ENCODE assay signal across 26 cellular contexts in the genomic region with DNA sequence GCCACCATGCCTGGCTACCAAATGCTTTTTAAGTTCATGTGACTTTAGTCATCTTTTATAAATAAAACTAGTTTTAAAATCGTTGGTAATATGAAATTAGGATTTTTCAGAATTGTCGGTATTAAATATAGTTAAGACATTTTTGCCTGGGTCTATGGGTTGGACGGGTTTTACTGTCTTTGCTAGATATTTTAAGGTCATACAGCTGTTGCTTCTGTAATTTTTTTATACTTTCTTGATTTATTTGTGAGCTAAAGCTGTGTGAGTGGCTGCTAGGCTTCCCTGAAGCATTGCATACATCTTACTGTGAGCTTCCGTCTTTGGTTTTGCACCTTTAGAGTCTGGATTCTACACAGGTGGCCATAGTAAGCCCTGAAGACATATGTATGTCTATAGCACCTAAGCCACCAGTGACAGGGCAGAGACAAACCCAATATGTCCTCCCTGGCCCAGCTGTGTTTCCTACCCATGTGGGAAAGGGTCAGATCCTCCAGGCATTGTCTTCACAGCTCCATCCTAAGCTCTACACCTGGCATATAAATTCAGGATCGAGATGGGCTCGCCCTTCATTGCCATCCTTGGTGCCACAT. TPM values are rescaled to one million over a fixed set of nuclear protein-coding genes. Genes with fewer than 3 reads are reported as not detected.
A peak's percentile ranks its signal among the peaks of the same experiment; 100 is the strongest.
DNase-seq lines count a peak whose midpoint lies in the region; ATAC-seq, FAIRE-seq and TF ChIP-seq lines count a peak whose summit lies in the region.
"Had no signal": no experiment of that assay in that cellular context is flagged by ENCODE, and none has a peak within 500 bp of the region (broad histone marks: within the 10 kb centered on the region; RNA-seq: fewer than 3 reads in every experiment).

No MANE protein-coding gene starts in this region.

- H3K18ac ChIP-seq in H9 (ENCODE audit: insufficient read length, low read depth, low read length) = no peak overlapping the region

- FAIRE-seq in D721Med (lab: Jason Lieb, UNC) = no peak
- FAIRE-seq: A549, GM12878, GM12892, GM18507 had no signal

- H3K9me3 ChIP-seq in H9 (ENCODE audit: control insufficient read depth, low read depth, low read length) = peaks cover 10% of the 10 kb centered on the region
- no peaks in the 10 kb centered on the region for H3K9me3 ChIP-seq in HEK293 (ENCODE audit: control insufficient read depth, insufficient read depth, low read depth, low read length)
- H3K9me3 ChIP-seq: A549, Caco-2 had no signal

- no peak overlapping the region; the same call in 1 of the 2 replicates for H3K4ac ChIP-seq in H9 (ENCODE audit: low read depth, low read length)

- no peaks in the 10 kb centered on the region for H3K79me2 ChIP-seq in H9 (ENCODE audit: insufficient read depth, low read length)

- no peak overlapping the region for H2BK5ac ChIP-seq in H9 (ENCODE audit: insufficient read length, low read length)

- peaks cover 6% of the 10 kb centered on the region; the same call in 1 of the 2 replicates for H3K4me1 ChIP-seq in H9 (ENCODE audit: insufficient read depth, low read length)
- no peaks in the 10 kb centered on the region for H3K4me1 ChIP-seq in HEK293 (ENCODE audit: control insufficient read depth, insufficient read depth, low read length)
- H3K4me1 ChIP-seq: A549, Caco-2 had no signal

- H3K56ac ChIP-seq in H9 (ENCODE audit: insufficient read length, low read depth, low read length) = no peak overlapping the region

- H3K4me1 Mint-ChIP-seq in H9 (peaks cover 25 to 28% of the 10 kb centered on the region in 2 experiments), chondrocyte (ENCODE audit: low read depth) (no peaks in the 10 kb centered on the region)
- H3K4me1 Mint-ChIP-seq: B cell had no signal

- no peaks in the 10 kb centered on the region for H3K79me1 ChIP-seq in H9 (ENCODE audit: insufficient read depth, low read depth, low read length, poor library complexity, severe bottlenecking)

- H3T11ph ChIP-seq in H9 (ENCODE audit: low read length) = no peak overlapping the region

- H3K36me3 Mint-ChIP-seq in H9 (ENCODE audit: insufficient read depth in 1 of 3, low read depth in 3 of 3) = peaks cover 4 to 6% (median 5%) of the 10 kb centered on the region in 3 experiments; a peak in 4 of 7 replicates
- H3K36me3 Mint-ChIP-seq in chondrocyte (ENCODE audit: low read depth) = peaks cover 2% of the 10 kb centered on the region
- H3K36me3 Mint-ChIP-seq: CD8-positive, alpha-beta T cell had no signal

- H3K4me3 Mint-ChIP-seq in H9 (no peak overlapping the region), chondrocyte (ENCODE audit: unreplicated experiment) (no peak overlapping the region)
- H3K4me3 Mint-ChIP-seq: B cell; CD4-positive, alpha-beta T cell; CD8-positive, alpha-beta T cell had no signal

- H3K14ac ChIP-seq in H9 (ENCODE audit: insufficient read depth, low read length) = no peak overlapping the region

- peaks cover 32% of the 10 kb centered on the region; the same call in 1 of the 2 replicates for H3K27me3 ChIP-seq in H9 (ENCODE audit: insufficient read depth, low read length)
- H3K27me3 ChIP-seq: BLaER1 treated with 17β-estradiol and CSF1 and Interleukin-3, amounts not matched to agents 10 nM and 100 nM had no signal

- CTCF ChIA-PET in HEK293 (lab: Yijun Ruan, JAX) = interaction anchor here (0.6 to 4.2 kb wide), 8 partner anchors 11 to 214 kb away, joined by 3 to 28 read pairs (median 3); no protein-coding TSS in a partner anchor

- H3K27me3 Mint-ChIP-seq in H9 (ENCODE audit: low read depth) (peaks cover 57% of the 10 kb centered on the region), chondrocyte (ENCODE audit: low read depth) (peaks cover 24% of the 10 kb centered on the region)
- H3K27me3 Mint-ChIP-seq: B cell; CD4-positive, alpha-beta T cell had no signal

- peak overlapping the region; percentile 83 for H2BK20ac ChIP-seq in H9 (ENCODE audit: low read depth, low read length, poor library complexity, severe bottlenecking)

- no peak overlapping the region for H4K8ac ChIP-seq in H9 (replicated peaks; ENCODE audit: insufficient read length, low read depth, low read length)

- H2AFZ ChIP-seq in H9 (ENCODE audit: low read length) = no peak overlapping the region

- no peaks in the 10 kb centered on the region for H4K20me1 ChIP-seq in H9 (ENCODE audit: control insufficient read depth, insufficient read depth, insufficient read length)
- H4K20me1 ChIP-seq: BLaER1 treated with 17β-estradiol and CSF1 and Interleukin-3, amounts not matched to agents 10 nM and 100 nM had no signal

- no peak overlapping the region for H3K27ac ChIP-seq in H9 (ENCODE audit: insufficient read length, low read depth, low read length)
- H3K27ac ChIP-seq in HEK293 (ENCODE audit: extremely low read depth, low read depth, low read length) = no peak overlapping the region
- H3K27ac ChIP-seq: 22Rv1; A549; BLaER1 treated with 17β-estradiol and CSF1 and Interleukin-3, amounts not matched to agents 10 nM and 100 nM; C4-2B had no signal

- no peak overlapping the region for H3K4me3 ChIP-seq in HEK293 (ENCODE audit: low read depth, low read length)
- H3K4me3 ChIP-seq: A549; BLaER1 treated with 17β-estradiol and CSF1 and Interleukin-3, amounts not matched to agents 10 nM and 100 nM; GM12878 had no signal

- H3K27ac Mint-ChIP-seq in H9 (peak overlapping the region in 1 of 3 experiments; percentile 18; a peak in 1 of 7 replicates), chondrocyte (ENCODE audit: unreplicated experiment) (no peak overlapping the region)
- H3K27ac Mint-ChIP-seq: B cell; CD4-positive, alpha-beta T cell; CD8-positive, alpha-beta T cell had no signal

- no peak overlapping the region for H3K9ac ChIP-seq in H9 (ENCODE audit: extremely low read depth, insufficient read length, low read length)
- H3K9ac ChIP-seq: BLaER1 treated with 17β-estradiol and CSF1 and Interleukin-3, amounts not matched to agents 10 nM and 100 nM had no signal

- no peaks in the 10 kb centered on the region for H3K36me3 ChIP-seq in HEK293 (ENCODE audit: control insufficient read depth in 2 of 2, insufficient read depth in 1 of 2, low read length in 2 of 2)
- H3K36me3 ChIP-seq: BLaER1 treated with 17β-estradiol and CSF1 and Interleukin-3, amounts not matched to agents 10 nM and 100 nM had no signal

- peak overlapping the region; percentile 88 for H2AK5ac ChIP-seq in H9 (ENCODE audit: insufficient read length, low read length)

- H3K4me2 ChIP-seq in H9 (ENCODE audit: insufficient read depth, insufficient read length, low read length) = no peak overlapping the region
- H3K4me2 ChIP-seq: A549; BLaER1 treated with 17β-estradiol and CSF1 and Interleukin-3, amounts not matched to agents 10 nM and 100 nM had no signal

- no peak for DNase-seq in H9
- peak; percentile 7 for DNase-seq in chondrocyte (ENCODE audit: low spot score)
- no peak for DNase-seq in D721Med (ENCODE audit: insufficient read length, low spot score)
- DNase-seq in stimulated activated CD4-positive, alpha-beta T cell treated with anti-CD3 and anti-CD28 coated beads, Interleukin-15, amount 100 ng/mL, for 24 hours = no peak
- DNase-seq: AML-193; Caco-2; Calu3; CD4-positive, alpha-beta T cell; CD8-positive, alpha-beta T cell; DMS 273 treated with DMSO at 0.1 percent for 48 hours; DMS153; DMS53; DMS79; DND-41; EL; GDM1 had no signal

- H4K5ac ChIP-seq in H9 (ENCODE audit: insufficient read length, low read depth, low read length) = no peak overlapping the region

- no peak overlapping the region; the same call in 1 of the 2 replicates for H2BK15ac ChIP-seq in H9 (ENCODE audit: low read depth, low read length)

- no peak overlapping the region for H4K91ac ChIP-seq in H9 (ENCODE audit: insufficient read length, low read depth, low read length)

- H2BK12ac ChIP-seq in H9 (ENCODE audit: insufficient read length, low read depth, low read length) = peak overlapping the region; percentile 3

- H3K9me3 Mint-ChIP-seq in H9 (peaks cover 12 to 13% of the 10 kb centered on the region in 2 experiments), chondrocyte (ENCODE audit: low read depth) (peaks cover 6% of the 10 kb centered on the region)

- no peak overlapping the region for H2BK120ac ChIP-seq in H9 (ENCODE audit: low read depth, low read length, poor library complexity, severe bottlenecking)

- TF ChIP-seq CTCF in H9 (conservative IDR thresholded peaks at IDR 0.05) (no peak), HEK293 (tag by site-specific recombination; IDR thresholded peaks at IDR 0.05) (no peak), chondrocyte (IDR thresholded peaks at IDR 0.05) (no peak), D721Med (IDR thresholded peaks at IDR 0.05; ENCODE audit: insufficient read depth, missing control alignments) (no peak)

- WGBS in H9 (ENCODE audit: extremely low coverage, insufficient read length, low lambda C conversion rate) = 100% methylated on average over 2 of the region's 6 CpGs

- no peak for ATAC-seq in HG03159 (IDR thresholded peaks at IDR 0.05; ENCODE audit: unreplicated experiment)
- ATAC-seq: A549; CD8-positive, alpha-beta T cell; GM12878 had no signal

- no peaks in the 10 kb centered on the region for H3K23me2 ChIP-seq in H9 (ENCODE audit: insufficient read length, low read depth, low read length, poor library complexity, severe bottlenecking)

- no peak overlapping the region for H3K23ac ChIP-seq in H9 (ENCODE audit: insufficient read length, low read depth, low read length)

- POLR2A ChIA-PET in HEK293 (lab: Yijun Ruan, JAX) = interaction anchor here (0.9 kb wide), 1 partner anchor 10 kb away, joined by 4 read pairs; no protein-coding TSS in a partner anchor

TF ChIP-seq in HEK293, 187 proteins besides CTCF, POLR2A, EP300 and RAD21:
- no peak for TF ChIP-seq ZNF16 (tag by site-specific recombination; IDR thresholded peaks at IDR 0.05; ENCODE audit: low read depth)
- no peak for TF ChIP-seq OVOL3 (tag by site-specific recombination; IDR thresholded peaks at IDR 0.05)
- TF ChIP-seq TRIM28 (IDR thresholded peaks at IDR 0.05; ENCODE audit: borderline replicate concordance, low read length) = peak; percentile 98; the same call in 1 of the 2 replicates
- no peak for TF ChIP-seq PBX3 (CRISPR knock-in tag; IDR thresholded peaks at IDR 0.05)
- peak; percentile 88 for TF ChIP-seq SETDB1 (IDR thresholded peaks at IDR 0.05; ENCODE audit: insufficient read length, low read length)
- no peak for TF ChIP-seq ZNF350 (tag by site-specific recombination; IDR thresholded peaks at IDR 0.05)
- peak; percentile 68 for TF ChIP-seq SCRT2 (tag by site-specific recombination; IDR thresholded peaks at IDR 0.05)

RNA-seq across cellular contexts. Expression of gene ZNF710, which starts 16.6 kb away (rescaled TPM):
- total RNA-seq in H9 (2021) = 40.7 and 42.8 TPM in 2 replicates
- total RNA-seq in chondrocyte = 6.7 to 14.4 TPM (median 12.9 TPM) in 3 replicates
